In the genomic region with DNA sequence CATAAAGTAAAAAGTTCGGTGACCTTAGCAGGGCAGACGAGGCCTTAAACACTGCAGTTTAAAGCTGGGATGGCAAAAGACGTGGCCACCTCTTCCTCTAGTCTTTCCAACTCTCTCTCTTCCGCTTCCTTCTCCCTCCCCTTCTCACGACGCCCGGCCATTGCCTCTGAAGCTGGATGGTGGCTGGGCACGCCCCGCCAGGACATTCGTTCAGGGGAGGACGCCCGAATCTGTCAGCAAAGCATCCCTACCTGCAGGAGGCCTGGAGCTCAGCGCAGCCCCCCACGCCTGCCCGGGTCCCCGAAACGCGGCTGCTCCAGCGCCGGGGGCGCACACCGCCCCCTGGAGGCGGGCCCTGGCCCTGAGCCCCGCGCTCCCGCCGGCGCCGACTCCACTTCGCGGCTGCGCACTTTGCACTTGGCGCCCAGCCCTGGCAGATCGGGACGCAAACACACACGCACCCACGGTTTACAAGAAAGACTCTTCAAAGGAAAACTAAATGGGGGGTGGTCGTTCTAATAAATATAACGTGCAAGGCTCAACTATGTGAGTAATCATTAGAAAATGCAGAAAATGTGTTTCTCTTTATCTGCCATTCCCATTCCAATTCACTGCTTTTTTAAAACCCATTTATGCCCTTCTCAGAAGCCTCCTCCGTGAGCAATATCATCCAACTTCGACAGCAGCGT, we compare ENCODE assay signal across 8 cellular contexts.
DNase-seq lines count a peak whose midpoint lies in the region; ATAC-seq and TF ChIP-seq lines count a peak whose summit lies in the region.

No MANE protein-coding gene starts in this region.

- DNase-seq in activated CD4-positive, CD25-positive, alpha-beta regulatory T cell (lab: John Stamatoyannopoulos, UW): peak; percentile 24 to 62 (median 47)
- DNase-seq in cardiac fibroblast (ENCODE audit: low read depth in 2 of 2): peak; percentile 64 to 70
- peak; percentile 71 for DNase-seq in inferior parietal cortex (ENCODE audit: extremely low spot score)
- DNase-seq in stimulated activated CD4-positive, alpha-beta T cell treated with anti-CD3 and anti-CD28 coated beads, Interleukin-15, amount 100 ng/mL, for 24 hours: peak; percentile 85
- no peak for DNase-seq in HAP-1 (ENCODE audit: low spot score in 2 of 2)

- H4K20me1 ChIP-seq in BLaER1 treated with 17β-estradiol and CSF1 and Interleukin-3, amounts not matched to agents 10 nM and 100 nM: no peaks in the 10 kb centered on the region

- no peaks in the 10 kb centered on the region for H3K27me3 ChIP-seq in BLaER1 treated with 17β-estradiol and CSF1 and Interleukin-3, amounts not matched to agents 10 nM and 100 nM
- no peaks in the 10 kb centered on the region for H3K27me3 ChIP-seq in HAP-1 (ENCODE audit: low read depth)

- H3K36me3 ChIP-seq in BLaER1 treated with 17β-estradiol and CSF1 and Interleukin-3, amounts not matched to agents 10 nM and 100 nM: no peaks in the 10 kb centered on the region
- no peaks in the 10 kb centered on the region for H3K36me3 ChIP-seq in HAP-1 (replicated peaks)

- TF ChIP-seq CTCF in cardiac fibroblast (IDR thresholded peaks at IDR 0.05; ENCODE audit: low read depth, low read length): peak; percentile 32

- peak overlapping the region; percentile 29 to 85 (median 81); a peak in 21 of 22 replicates for H3K27ac ChIP-seq in BLaER1 treated with 17β-estradiol and CSF1 and Interleukin-3, amounts not matched to agents 10 nM and 100 nM

- H3K4me1 ChIP-seq in BLaER1 treated with 17β-estradiol and CSF1 and Interleukin-3, amounts not matched to agents 10 nM and 100 nM: peaks cover 5 to 22% (median 14%) of the 10 kb centered on the region in 10 experiments; a peak in 19 of 20 replicates
- no peaks in the 10 kb centered on the region for H3K4me1 ChIP-seq in HAP-1

- peaks cover 6 to 21% (median 11%) of the 10 kb centered on the region in 11 experiments; a peak in 18 of 22 replicates for H3K9me3 ChIP-seq in BLaER1 treated with 17β-estradiol and CSF1 and Interleukin-3, amounts not matched to agents 10 nM and 100 nM (replicated peaks in 1 of 11)
- H3K9me3 ChIP-seq in HAP-1: no peaks in the 10 kb centered on the region

- peak; percentile 52 for ATAC-seq in HG03460 (IDR thresholded peaks at IDR 0.05; ENCODE audit: unreplicated experiment)
- ATAC-seq in GM18517 (IDR thresholded peaks at IDR 0.05; ENCODE audit: unreplicated experiment): no peak

- in situ Hi-C loops in HAP-1 (cut with MboI; ENCODE audit: low sequenced_read_pairs): no loop called here

- peak overlapping the region; percentile 49 to 69 (median 61) for H3K4me3 ChIP-seq in BLaER1 treated with 17β-estradiol and CSF1 and Interleukin-3, amounts not matched to agents 10 nM and 100 nM
- peak overlapping the region; percentile 57 to 65 for H3K4me3 ChIP-seq in cardiac fibroblast (replicated peaks in 1 of 2; ENCODE audit: low read depth in 2 of 2, low read length in 2 of 2)
- H3K4me3 ChIP-seq in HAP-1: no peak overlapping the region

- H3K4me2 ChIP-seq in BLaER1 treated with 17β-estradiol and CSF1 and Interleukin-3, amounts not matched to agents 10 nM and 100 nM: peak overlapping the region; percentile 54 to 84 (median 76)

- peak overlapping the region; percentile 57 to 79 (median 74) for H3K9ac ChIP-seq in BLaER1 treated with 17β-estradiol and CSF1 and Interleukin-3, amounts not matched to agents 10 nM and 100 nM

Comparison
In these comparisons a context has a peak if more than half of its experiments do, and no peak if none do; other contexts are left out.
1. DNase-seq: peak in activated CD4-positive, CD25-positive, alpha-beta regulatory T cell (4 of 4), cardiac fibroblast (2 of 2), inferior parietal cortex (single experiment) and stimulated activated CD4-positive, alpha-beta T cell treated with anti-CD3 and anti-CD28 coated beads, Interleukin-15, amount 100 ng/mL, for 24 hours (single experiment); none in HAP-1 (0 of 2).